Comparison of ENCODE assay signal across 23 cellular contexts in genomic region chr13:73369095-73369494, GRCh38.
DNase-seq lines count a peak whose midpoint lies in the region; FAIRE-seq and TF ChIP-seq lines count a peak whose summit lies in the region.
"Had no signal": no experiment of that assay in that cellular context is flagged by ENCODE, and none has a peak within 500 bp of the region (broad histone marks: within the 10 kb centered on the region; RNA-seq: fewer than 3 reads in every experiment).

No MANE protein-coding gene starts in this region.

- H3K27ac Mint-ChIP-seq in Calu3 (ENCODE audit: unreplicated experiment): peak overlapping the region; percentile 84
- H3K27ac Mint-ChIP-seq: CD4-positive, alpha-beta memory T cell; IgD-negative memory B cell had no signal

- CTCF ChIA-PET in Calu3 (lab: Charles Lee): interaction anchor here (0.6 to 2.4 kb wide), 5 partner anchors 31 to 267 kb away, joined by 3 to 7 read pairs (median 3); no protein-coding TSS in a partner anchor
- CTCF ChIA-PET in mammary epithelial cell (lab: Charles Lee; ENCODE audit: low non-redundant PET): interaction anchor here (1.0 kb wide), 1 partner anchor 139 kb away, joined by 4 read pairs; no protein-coding TSS in a partner anchor

- peaks cover 31% of the 10 kb centered on the region for H3K4me1 ChIP-seq in mammary epithelial cell (ENCODE audit: insufficient read depth, low read length)
- H3K4me1 ChIP-seq in keratinocyte (ENCODE audit: control insufficient read depth, extremely low read depth, insufficient read depth, low read length): peaks cover 52% of the 10 kb centered on the region
- no peaks in the 10 kb centered on the region for H3K4me1 ChIP-seq in smooth muscle cell (ENCODE audit: low read depth)
- H3K4me1 ChIP-seq: SJCRH30 had no signal

- no peak for TF ChIP-seq CTCF in Calu3 (IDR thresholded peaks at IDR 0.05; ENCODE audit: unreplicated experiment)
- no peak for TF ChIP-seq CTCF in mammary epithelial cell (conservative IDR thresholded peaks at IDR 0.05 in 1 of 2, IDR thresholded peaks at IDR 0.05 in 1 of 2; ENCODE audit: extremely low read depth in 1 of 2, insufficient read depth in 1 of 2, low read depth in 1 of 2, low read length in 2 of 2)
- TF ChIP-seq CTCF in keratinocyte (optimal IDR thresholded peaks at IDR 0.05 in 1 of 3, IDR thresholded peaks at IDR 0.05 in 1 of 3, conservative IDR thresholded peaks at IDR 0.05 in 1 of 3; ENCODE audit: extremely low read depth in 1 of 3, insufficient read depth in 2 of 3, low read length in 3 of 3): no peak
- no peak for TF ChIP-seq CTCF in smooth muscle cell (IDR thresholded peaks at IDR 0.05; ENCODE audit: borderline replicate concordance, insufficient read depth, poor library complexity, severe bottlenecking)

- H3K4me3 ChIP-seq in mammary epithelial cell (replicated peaks in 1 of 3; ENCODE audit: insufficient read depth in 1 of 3, low read depth in 2 of 3, low read length in 3 of 3): no peak overlapping the region
- H3K4me3 ChIP-seq in keratinocyte (ENCODE audit: control insufficient read depth in 2 of 3, extremely low read depth in 1 of 3, insufficient read depth in 2 of 3, low read depth in 1 of 3, low read length in 3 of 3): no peak overlapping the region
- H3K4me3 ChIP-seq in smooth muscle cell: no peak overlapping the region
- H3K4me3 ChIP-seq: GM12878, GM23248, HAP-1, SJCRH30 had no signal

- in situ Hi-C loops in mammary epithelial cell (cut with MboI; ENCODE audit: low sequenced_read_pairs in 2 of 2): no loop called here

- no peaks in the 10 kb centered on the region for H3K9me1 ChIP-seq in keratinocyte (ENCODE audit: control insufficient read depth, extremely low read depth, insufficient read depth, low read length)

- H3K4me2 ChIP-seq in mammary epithelial cell (ENCODE audit: insufficient read depth, low read depth, low read length) (peak overlapping the region; percentile 44), keratinocyte (ENCODE audit: control insufficient read depth, extremely low read depth, insufficient read depth, low read depth, low read length) (peak overlapping the region; percentile 28), smooth muscle cell (no peak overlapping the region)

- intact Hi-C loops in Calu3 (cut with micrococcal nuclease; ENCODE audit: unreplicated experiment): loop anchor here (2.0 to 5.0 kb wide), 3 partner anchors 32 to 43 kb away; no protein-coding TSS in a partner anchor
- intact Hi-C loops in mammary epithelial cell (cut with micrococcal nuclease): loop anchor here (2.0 kb wide), 1 partner anchor 52 kb away; no protein-coding TSS in a partner anchor

- H3K4me1 Mint-ChIP-seq in Calu3 (ENCODE audit: low read depth, unreplicated experiment): no peaks in the 10 kb centered on the region
- H3K4me1 Mint-ChIP-seq: CD4-positive, alpha-beta memory T cell had no signal

- H3F3A ChIP-seq in smooth muscle cell (ENCODE audit: low read depth): no peaks in the 10 kb centered on the region

- BruUV-seq in Calu3 (replicated peaks; lab: Mats Ljungman, UMichigan) (TSS peak; percentile 20), mammary epithelial cell (replicated peaks; lab: Mats Ljungman, UMichigan) (TSS peak; percentile 81)

- no peaks in the 10 kb centered on the region for H3K27me3 Mint-ChIP-seq in Calu3 (ENCODE audit: unreplicated experiment)

- no peak overlapping the region for H3K4me3 Mint-ChIP-seq in Calu3 (ENCODE audit: low read depth, unreplicated experiment)
- H3K4me3 Mint-ChIP-seq: CD4-positive, alpha-beta memory T cell; IgD-negative memory B cell had no signal

- no peaks in the 10 kb centered on the region for H4K20me1 ChIP-seq in mammary epithelial cell (ENCODE audit: insufficient read depth, low read length)
- no peaks in the 10 kb centered on the region for H4K20me1 ChIP-seq in keratinocyte (ENCODE audit: control insufficient read depth, extremely low read depth, insufficient read depth, low read length)
- H4K20me1 ChIP-seq in smooth muscle cell (ENCODE audit: low read depth): no peaks in the 10 kb centered on the region

- peak overlapping the region; percentile 45 for H3K9ac ChIP-seq in mammary epithelial cell (ENCODE audit: insufficient read depth, low read length)
- peak overlapping the region; percentile 85 for H3K9ac ChIP-seq in keratinocyte (ENCODE audit: control insufficient read depth, extremely low read depth, insufficient read depth, low read length)
- H3K9ac ChIP-seq in smooth muscle cell (ENCODE audit: low read depth): no peak overlapping the region
- H3K9ac ChIP-seq: GM23248 had no signal

- H3K36me3 ChIP-seq in mammary epithelial cell (ENCODE audit: insufficient read depth, low read length): no peaks in the 10 kb centered on the region
- no peaks in the 10 kb centered on the region for H3K36me3 ChIP-seq in keratinocyte (ENCODE audit: control insufficient read depth in 2 of 2, extremely low read depth in 1 of 2, insufficient read depth in 2 of 2, low read length in 2 of 2)
- no peaks in the 10 kb centered on the region for H3K36me3 ChIP-seq in smooth muscle cell (ENCODE audit: low read depth)
- H3K36me3 ChIP-seq: HAP-1, SJCRH30 had no signal

- 100% methylated on average over 2 of the region's 2 CpGs for WGBS in mammary epithelial cell (ENCODE audit: low coverage, missing lambda C conversion rate)
- WGBS in smooth muscle cell (ENCODE audit: low lambda C conversion rate): 81% methylated on average over 2 of the region's 2 CpGs

- no peaks in the 10 kb centered on the region for H3K9me3 Mint-ChIP-seq in Calu3 (ENCODE audit: low read depth, unreplicated experiment)
- H3K9me3 Mint-ChIP-seq: IgD-negative memory B cell had no signal

- H2AFZ ChIP-seq in mammary epithelial cell (ENCODE audit: low read depth, low read length) (peak overlapping the region; percentile 6), keratinocyte (ENCODE audit: control insufficient read depth, low read length) (no peak overlapping the region), smooth muscle cell (ENCODE audit: low read depth) (no peak overlapping the region)
- H2AFZ ChIP-seq: GM23248 had no signal

- H3K9me3 ChIP-seq in mammary epithelial cell (replicated peaks; ENCODE audit: insufficient read depth, low read length): no peaks in the 10 kb centered on the region
- no peaks in the 10 kb centered on the region for H3K9me3 ChIP-seq in keratinocyte (ENCODE audit: control insufficient read depth, low read depth, low read length)
- H3K9me3 ChIP-seq in smooth muscle cell (replicated peaks; ENCODE audit: low read depth): no peaks in the 10 kb centered on the region
- H3K9me3 ChIP-seq: HAP-1, SJCRH30 had no signal

- DNase-seq in Calu3 (no peak), mammary epithelial cell (no peak), keratinocyte (ENCODE audit: low read depth, low spot score) (no peak), smooth muscle cell (lab: John Stamatoyannopoulos, UW; ENCODE audit: unreplicated experiment) (no peak), nucleus accumbens (lab: John Stamatoyannopoulos, UW) (no peak), NCI-H1417 treated with DMSO at 0.1 percent for 48 hours (lab: John Stamatoyannopoulos, UW) (no peak), dedifferentiated amniotic fluid mesenchymal stem cell (ENCODE audit: extremely low spot score) (no peak)
- DNase-seq: CD4-positive, alpha-beta memory T cell; DMS53; EL; GM23248; Kasumi-1; NCI-H1092 treated with DMSO at 0.1 percent for 48 hours; NCI-H187; NCI-H2107; NCI-H2227 treated with DMSO at 0.1 percent for 48 hours; NCI-H510A treated with DMSO at 0.1 percent for 48 hours; SJCRH30 had no signal

- H3K79me2 ChIP-seq in mammary epithelial cell (ENCODE audit: insufficient read depth, low read length) (no peaks in the 10 kb centered on the region), keratinocyte (ENCODE audit: control insufficient read depth, insufficient read depth, low read length) (no peaks in the 10 kb centered on the region), smooth muscle cell (ENCODE audit: low read depth) (no peaks in the 10 kb centered on the region)

- peak; percentile 61 for FAIRE-seq in keratinocyte (lab: Jason Lieb, UNC)
- FAIRE-seq: A204.1, GM12878, GM19239 had no signal

- H3K27me3 ChIP-seq in mammary epithelial cell (ENCODE audit: insufficient read depth, low read length) (no peaks in the 10 kb centered on the region), keratinocyte (ENCODE audit: control insufficient read depth, extremely low read depth, insufficient read depth, low read length) (no peaks in the 10 kb centered on the region), smooth muscle cell (ENCODE audit: low read depth) (no peaks in the 10 kb centered on the region)
- H3K27me3 ChIP-seq: SJCRH30 had no signal

- H3K27ac ChIP-seq in mammary epithelial cell (ENCODE audit: insufficient read depth, low read depth, low read length): peak overlapping the region; percentile 78
- H3K27ac ChIP-seq in keratinocyte (ENCODE audit: control insufficient read depth, insufficient read depth, low read length): peak overlapping the region; percentile 98
- H3K27ac ChIP-seq in smooth muscle cell (ENCODE audit: low read depth): peak overlapping the region; percentile 28
- H3K27ac ChIP-seq: GM23248, SJCRH30 had no signal

- peaks cover 6% of the 10 kb centered on the region for H3K36me3 Mint-ChIP-seq in Calu3 (ENCODE audit: insufficient read depth, unreplicated experiment)
- H3K36me3 Mint-ChIP-seq: CD4-positive, alpha-beta memory T cell; IgD-negative memory B cell had no signal

- dilution Hi-C loops in mammary epithelial cell (cut with HindIII; ENCODE audit: low sequenced_read_pairs): no loop called here
- dilution Hi-C loops in keratinocyte (cut with MboI; ENCODE audit: extremely low pct_ligation_motif_present, low sequenced_read_pairs): no loop called here

Comparison
In these comparisons a context has a peak if more than half of its experiments do, and no peak if none do; other contexts are left out.
1. H3K27ac ChIP-seq: peak in every context shown above with its lines; median percentile 98 in keratinocyte; 78 in mammary epithelial cell; 28 in smooth muscle cell.